13 cellular contexts compared by ENCODE assay signal in the genomic region with DNA sequence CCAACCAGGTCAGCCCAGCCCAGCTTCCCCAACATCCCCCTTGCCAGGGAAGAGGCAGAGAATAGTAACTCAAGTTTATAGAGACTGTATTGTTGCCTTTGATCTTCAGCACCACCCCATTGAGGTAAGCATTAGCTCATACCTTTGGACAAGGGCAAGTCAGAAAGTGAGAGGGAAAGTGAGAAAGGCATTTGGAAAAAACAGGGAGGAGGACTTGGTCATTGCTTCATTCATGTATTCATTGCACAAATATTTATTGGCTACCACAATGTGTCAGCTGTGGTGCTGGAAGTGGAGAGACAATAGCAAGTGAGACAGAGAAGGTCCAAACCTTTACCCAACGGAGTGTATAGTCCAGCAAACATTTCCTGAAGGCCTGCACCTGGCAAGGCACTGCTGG.
DNase-seq lines count a peak whose midpoint lies in the region; ATAC-seq, FAIRE-seq and TF ChIP-seq lines count a peak whose summit lies in the region.
"Had no signal": no experiment of that assay in that cellular context is flagged by ENCODE, and none has a peak within 500 bp of the region (broad histone marks: within the 10 kb centered on the region; RNA-seq: fewer than 3 reads in every experiment).

No MANE protein-coding gene starts in this region.

- CTCF ChIA-PET in BJ (lab: Yijun Ruan, JAX) = interaction anchor here (1.0 kb wide), 1 partner anchor 32 kb away, joined by 3 read pairs; no protein-coding TSS in a partner anchor

- H3K36me3 ChIP-seq in BJ (ENCODE audit: control insufficient read depth, insufficient read depth, low read length) = no peaks in the 10 kb centered on the region
- H3K36me3 ChIP-seq in bronchial epithelial cell (ENCODE audit: control insufficient read depth, insufficient read depth, low read length) = no peaks in the 10 kb centered on the region
- H3K36me3 ChIP-seq in aorta (ENCODE audit: control insufficient read depth in 1 of 2, insufficient read depth in 2 of 2, low read length in 1 of 2) = no peaks in the 10 kb centered on the region
- H3K36me3 ChIP-seq: lower lobe of right lung, uterus had no signal

- no peak for ATAC-seq in aorta (ENCODE audit: low FRiP score)
- ATAC-seq: lower lobe of right lung had no signal

- FAIRE-seq in bronchial epithelial cell (lab: Jason Lieb, UNC) = peak; percentile 91
- FAIRE-seq: GM12891 had no signal

- intact Hi-C loops in aorta (cut with DNase I) = no loop called here

- H3K27ac ChIP-seq in aorta (ENCODE audit: low read depth in 1 of 2, low read length in 2 of 2) = no peak overlapping the region
- H3K27ac ChIP-seq: lower lobe of right lung, uterus had no signal

- TF ChIP-seq CTCF in BJ (IDR thresholded peaks at IDR 0.05; ENCODE audit: insufficient read depth, low read depth, low read length) = no peak
- TF ChIP-seq CTCF in bronchial epithelial cell (IDR thresholded peaks at IDR 0.05; ENCODE audit: insufficient read depth, low read length, severe bottlenecking) = no peak

- H3K27me3 ChIP-seq in BJ (ENCODE audit: control insufficient read depth, insufficient read depth, low read length) (no peaks in the 10 kb centered on the region), bronchial epithelial cell (ENCODE audit: control insufficient read depth, insufficient read depth, low read length) (peaks cover 1% of the 10 kb centered on the region), aorta (ENCODE audit: control insufficient read depth in 1 of 2, insufficient read depth in 2 of 2, low read length in 1 of 2) (no peaks in the 10 kb centered on the region)
- H3K27me3 ChIP-seq: uterus had no signal

- H3K4me3 ChIP-seq in BJ (ENCODE audit: low read depth, low read length) (no peak overlapping the region), bronchial epithelial cell (ENCODE audit: low read depth, low read length) (no peak overlapping the region), aorta (ENCODE audit: low read length in 2 of 2) (no peak overlapping the region)
- H3K4me3 ChIP-seq: lower lobe of right lung, uterus had no signal

- no peak for TF ChIP-seq RAD21 in Ishikawa (IDR thresholded peaks at IDR 0.05; ENCODE audit: low read depth)

- POLR2A ChIA-PET in BJ (lab: Charles Lee) = no interaction called here

- no peaks in the 10 kb centered on the region for H3K9me3 ChIP-seq in aorta (ENCODE audit: control insufficient read depth, low read length)
- H3K9me3 ChIP-seq: lower lobe of right lung, uterus had no signal

- TF ChIP-seq EP300 in Ishikawa (IDR thresholded peaks at IDR 0.05; ENCODE audit: borderline replicate concordance) = peak; percentile 53; the same call in 1 of the 2 replicates

- DNase-seq in BJ (ENCODE audit: low read depth) (peak; percentile 79), bronchial epithelial cell (ENCODE audit: low read depth) (peak; percentile 93), left kidney (ENCODE audit: low read depth, low spot score) (peak; percentile 29), NCI-H2227 treated with DMSO at 0.1 percent for 48 hours (lab: John Stamatoyannopoulos, UW) (no peak), aorta (no peak), G401 (ENCODE audit: low spot score) (no peak)
- no peak for DNase-seq in effector CD8-positive, alpha-beta T cell (lab: John Stamatoyannopoulos, UW)
- DNase-seq: activated T-cell treated with anti-CD3 and anti-CD28 coated beads, Interleukin-2, amount 50 U/mL, for 24 hours; CD8-positive, alpha-beta memory T cell; lower lobe of right lung; uterus had no signal

- no peaks in the 10 kb centered on the region for H3K4me1 ChIP-seq in aorta (ENCODE audit: control insufficient read depth in 1 of 2, insufficient read depth in 2 of 2, low read length in 2 of 2)
- H3K4me1 ChIP-seq: lower lobe of right lung, uterus had no signal

- in situ Hi-C loops in G401 (cut with HindIII; ENCODE audit: low sequenced_read_pairs) = no loop called here

- 81 to 88% methylated on average over 1 of the region's 1 CpG for WGBS in aorta, 2 donors

TF ChIP-seq in Ishikawa, 13 proteins besides CTCF, POLR2A, EP300 and RAD21:
- TF ChIP-seq TAF1 (IDR thresholded peaks at IDR 0.05; ENCODE audit: low read depth) (no peak), CREB1 (IDR thresholded peaks at IDR 0.05; ENCODE audit: low read depth) (no peak), NFIC (IDR thresholded peaks at IDR 0.05) (peak; percentile 48; the same call in 1 of the 2 replicates), EGR1 (IDR thresholded peaks at IDR 0.05) (no peak), FOXM1 (IDR thresholded peaks at IDR 0.05; ENCODE audit: borderline replicate concordance, low read depth) (no peak), ZBTB7A (IDR thresholded peaks at IDR 0.05; ENCODE audit: low read depth) (no peak), CEBPB (IDR thresholded peaks at IDR 0.05) (peak; percentile 65), YY1 (IDR thresholded peaks at IDR 0.05; ENCODE audit: low read depth) (no peak), TEAD4 (IDR thresholded peaks at IDR 0.05) (peak; percentile 63; the same call in 1 of the 2 replicates), TCF12 (IDR thresholded peaks at IDR 0.05; ENCODE audit: low read depth) (0 out of 2 replicates have a peak, but pooled peaks have one; percentile 45)
- TF ChIP-seq, protein P1, sequence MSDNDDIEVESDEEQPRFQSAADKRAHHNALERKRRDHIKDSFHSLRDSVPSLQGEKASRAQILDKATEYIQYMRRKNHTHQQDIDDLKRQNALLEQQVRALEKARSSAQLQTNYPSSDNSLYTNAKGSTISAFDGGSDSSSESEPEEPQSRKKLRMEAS (IDR thresholded peaks at IDR 0.05) = no peak
- TF ChIP-seq, protein P2, sequence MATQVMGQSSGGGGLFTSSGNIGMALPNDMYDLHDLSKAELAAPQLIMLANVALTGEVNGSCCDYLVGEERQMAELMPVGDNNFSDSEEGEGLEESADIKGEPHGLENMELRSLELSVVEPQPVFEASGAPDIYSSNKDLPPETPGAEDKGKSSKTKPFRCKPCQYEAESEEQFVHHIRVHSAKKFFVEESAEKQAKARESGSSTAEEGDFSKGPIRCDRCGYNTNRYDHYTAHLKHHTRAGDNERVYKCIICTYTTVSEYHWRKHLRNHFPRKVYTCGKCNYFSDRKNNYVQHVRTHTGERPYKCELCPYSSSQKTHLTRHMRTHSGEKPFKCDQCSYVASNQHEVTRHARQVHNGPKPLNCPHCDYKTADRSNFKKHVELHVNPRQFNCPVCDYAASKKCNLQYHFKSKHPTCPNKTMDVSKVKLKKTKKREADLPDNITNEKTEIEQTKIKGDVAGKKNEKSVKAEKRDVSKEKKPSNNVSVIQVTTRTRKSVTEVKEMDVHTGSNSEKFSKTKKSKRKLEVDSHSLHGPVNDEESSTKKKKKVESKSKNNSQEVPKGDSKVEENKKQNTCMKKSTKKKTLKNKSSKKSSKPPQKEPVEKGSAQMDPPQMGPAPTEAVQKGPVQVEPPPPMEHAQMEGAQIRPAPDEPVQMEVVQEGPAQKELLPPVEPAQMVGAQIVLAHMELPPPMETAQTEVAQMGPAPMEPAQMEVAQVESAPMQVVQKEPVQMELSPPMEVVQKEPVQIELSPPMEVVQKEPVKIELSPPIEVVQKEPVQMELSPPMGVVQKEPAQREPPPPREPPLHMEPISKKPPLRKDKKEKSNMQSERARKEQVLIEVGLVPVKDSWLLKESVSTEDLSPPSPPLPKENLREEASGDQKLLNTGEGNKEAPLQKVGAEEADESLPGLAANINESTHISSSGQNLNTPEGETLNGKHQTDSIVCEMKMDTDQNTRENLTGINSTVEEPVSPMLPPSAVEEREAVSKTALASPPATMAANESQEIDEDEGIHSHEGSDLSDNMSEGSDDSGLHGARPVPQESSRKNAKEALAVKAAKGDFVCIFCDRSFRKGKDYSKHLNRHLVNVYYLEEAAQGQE (IDR thresholded peaks at IDR 0.05; ENCODE audit: low read depth) = no peak
- TF ChIP-seq, protein P3, sequence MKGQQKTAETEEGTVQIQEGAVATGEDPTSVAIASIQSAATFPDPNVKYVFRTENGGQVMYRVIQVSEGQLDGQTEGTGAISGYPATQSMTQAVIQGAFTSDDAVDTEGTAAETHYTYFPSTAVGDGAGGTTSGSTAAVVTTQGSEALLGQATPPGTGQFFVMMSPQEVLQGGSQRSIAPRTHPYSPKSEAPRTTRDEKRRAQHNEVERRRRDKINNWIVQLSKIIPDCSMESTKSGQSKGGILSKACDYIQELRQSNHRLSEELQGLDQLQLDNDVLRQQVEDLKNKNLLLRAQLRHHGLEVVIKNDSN (IDR thresholded peaks at IDR 0.05) = no peak
TF ChIP-seq in Ishikawa: peak in this region for 4.

Comparison
In these comparisons a context has a peak if more than half of its experiments do, and no peak if none do; other contexts are left out.
1. DNase-seq: peak in BJ (single experiment), bronchial epithelial cell (single experiment) and left kidney (single experiment); none in NCI-H2227 treated with DMSO at 0.1 percent for 48 hours (single experiment), aorta (0 of 2), G401 (single experiment) and effector CD8-positive, alpha-beta T cell (single experiment).